In genomic region chr10:61791216-61791615, GRCh38 we compare ENCODE assay signal across 23 cellular contexts.
DNase-seq lines count a peak whose midpoint lies in the region; ATAC-seq, FAIRE-seq and TF ChIP-seq lines count a peak whose summit lies in the region.
"Had no signal": no experiment of that assay in that cellular context is flagged by ENCODE, and none has a peak within 500 bp of the region (broad histone marks: within the 10 kb centered on the region; RNA-seq: fewer than 3 reads in every experiment).

No MANE protein-coding gene starts in this region.

- CTCF ChIA-PET in IMR-90 (lab: Yijun Ruan, JAX): interaction anchor here (0.7 kb wide), 1 partner anchor 77 kb away, joined by 3 read pairs; no protein-coding TSS in a partner anchor

- H2AFZ ChIP-seq in IMR-90 (replicated peaks; ENCODE audit: low read length, poor library complexity): peak overlapping the region; percentile 11

- H3K36me3 ChIP-seq in IMR-90 (ENCODE audit: control insufficient read depth, insufficient read depth, low read length): no peaks in the 10 kb centered on the region

- H3K27me3 ChIP-seq in IMR-90 (ENCODE audit: control insufficient read depth, insufficient read depth, low read length): no peaks in the 10 kb centered on the region

- TF ChIP-seq POLR2A in IMR-90 (IDR thresholded peaks at IDR 0.05; ENCODE audit: low read depth, low read length) (no peak), GM12891 (IDR thresholded peaks at IDR 0.05; ENCODE audit: low read depth, low read length) (no peak)

- peaks cover 15% of the 10 kb centered on the region for H3K9me1 ChIP-seq in IMR-90 (ENCODE audit: insufficient read depth, low read length)

- H2BK5ac ChIP-seq in IMR-90 (ENCODE audit: low read depth, low read length, poor library complexity, severe bottlenecking): peak overlapping the region; percentile 46

- H2BK120ac ChIP-seq in IMR-90 (ENCODE audit: low read depth, low read length): peak overlapping the region; percentile 66

- no peak for FAIRE-seq in GM12891 (lab: Jason Lieb, UNC)
- FAIRE-seq: A204.1, GM18507, TTC549 had no signal

- no CpG with 5 or more reads among the region's 2 CpGs for WGBS in IMR-90 (ENCODE audit: extremely low coverage in 2 of 2, insufficient read length in 1 of 2), 2 experiments

- H3K9ac ChIP-seq in IMR-90 (ENCODE audit: low read depth, low read length): no peak overlapping the region

- H3K4me2 ChIP-seq in IMR-90 (ENCODE audit: low read depth, low read length): peak overlapping the region; percentile 41; the same call in 1 of the 2 replicates

- no peak overlapping the region for H2AK9ac ChIP-seq in IMR-90 (replicated peaks; ENCODE audit: low read depth, low read length, poor library complexity)

- no peaks in the 10 kb centered on the region for H4K20me1 ChIP-seq in IMR-90 (ENCODE audit: insufficient read depth, low read length)

- H3K18ac ChIP-seq in IMR-90 (ENCODE audit: low read depth, low read length): peak overlapping the region; percentile 77; the same call in 1 of the 2 replicates

- no peak for TF ChIP-seq CTCF in IMR-90 (conservative IDR thresholded peaks at IDR 0.05; ENCODE audit: low read depth, low read length)
- TF ChIP-seq CTCF in coronary artery (IDR thresholded peaks at IDR 0.05): no peak

- POLR2A ChIA-PET in IMR-90 (lab: Charles Lee; ENCODE audit: unreplicated experiment): interaction anchor here (0.8 kb wide), 1 partner anchor 259 kb away, joined by 3 read pairs; no protein-coding TSS in a partner anchor

- peak overlapping the region; percentile 41; the same call in 2 of the 3 replicates for H2BK15ac ChIP-seq in IMR-90 (ENCODE audit: low read depth, low read length)

- H3K23ac ChIP-seq in IMR-90 (ENCODE audit: low read depth, low read length): peak overlapping the region; percentile 35; the same call in 1 of the 2 replicates

- H3K9me3 ChIP-seq in IMR-90 (ENCODE audit: control insufficient read depth, insufficient read depth, low read length): no peaks in the 10 kb centered on the region

- no peak for TF ChIP-seq RAD21 in IMR-90 (IDR thresholded peaks at IDR 0.05; ENCODE audit: low read length)

- no peak overlapping the region for H3K4me3 ChIP-seq in IMR-90 (ENCODE audit: insufficient read depth, low read depth, low read length)
- peak overlapping the region; percentile 3 for H3K4me3 ChIP-seq in coronary artery

- ATAC-seq in IMR-90 (ENCODE audit: low read depth): peak; percentile 74
- no peak for ATAC-seq in GM18520 (IDR thresholded peaks at IDR 0.05; ENCODE audit: unreplicated experiment)
- no peak for ATAC-seq in GM21367 (IDR thresholded peaks at IDR 0.05; ENCODE audit: unreplicated experiment)

- DNase-seq in AG08395 (ENCODE audit: low spot score) (peak; percentile 26), IMR-90 (peak; percentile 80), coronary artery (ENCODE audit: low spot score) (no peak), mucosa of gallbladder (ENCODE audit: low spot score) (peak; percentile 14), NCI-H1436 treated with DMSO at 0.1 percent for 48 hours (lab: John Stamatoyannopoulos, UW) (no peak), GM12891 (ENCODE audit: insufficient read length, low spot score) (no peak)
- DNase-seq: activated CD4-positive, alpha-beta T cell treated with anti-CD3 and anti-CD28 coated beads, Interleukin-2, amount 10 ng/mL, durations not matched to agents 24 days and 14 days; activated CD8-positive, alpha-beta memory T cell treated with anti-CD3 and anti-CD28 coated beads, Interleukin-2, amount 50 U/mL, for 4 hours; amygdala; CD4-positive, CD25-positive, alpha-beta regulatory T cell; foreskin melanocyte; GOT3; Kasumi-1; kidney glomerular epithelial cell; NCI-H1092 treated with DMSO at 0.1 percent for 48 hours; NCI-H2107; NCI-H526; stimulated activated CD4-positive, alpha-beta T cell treated with anti-CD3 and anti-CD28 coated beads, Interleukin-12 subunit alpha, Interleukin-12 subunit beta, amount 100 ng/mL, for 4 hours had no signal

- H4K91ac ChIP-seq in IMR-90 (ENCODE audit: insufficient read depth, low read depth, low read length): peak overlapping the region; percentile 60

- in situ Hi-C loops in IMR-90 (cut with MboI; ENCODE audit: low sequenced_read_pairs): no loop called here

- peaks cover 23% of the 10 kb centered on the region for H3K4me1 ChIP-seq in IMR-90 (ENCODE audit: control insufficient read depth, insufficient read depth, low read length)

- peak overlapping the region; percentile 36; the same call in 1 of the 2 replicates for H3K56ac ChIP-seq in IMR-90 (ENCODE audit: extremely low read depth, insufficient read depth, low read length)

- peaks cover 0 to 3% of the 10 kb centered on the region in 2 experiments; a peak in 1 of 4 replicates for H3K79me1 ChIP-seq in IMR-90 (ENCODE audit: low read depth in 1 of 2, low read length in 2 of 2)

- H4K8ac ChIP-seq in IMR-90 (ENCODE audit: low read depth in 2 of 2, low read length in 2 of 2): peak overlapping the region in 1 of 2 experiments; percentile 53; a peak in 3 of 4 replicates

- no TSS peak for BruUV-seq in IMR-90 (replicated peaks; lab: Mats Ljungman, UMichigan)

- H3K4ac ChIP-seq in IMR-90 (ENCODE audit: low read depth, low read length): peak overlapping the region; percentile 51

- H2AK5ac ChIP-seq in IMR-90 (ENCODE audit: low read depth, low read length): 0 out of 2 replicates have a peak overlapping the region, but pooled peaks have one; percentile 48

- dilution Hi-C loops in IMR-90 (cut with HindIII; ENCODE audit: low sequenced_read_pairs, unreplicated experiment): no loop called here

- intact Hi-C loops in IMR-90 (cut with micrococcal nuclease): loop anchor here (5.0 kb wide), 1 partner anchor 111 kb away; the partner anchor contains the start of gene ARID5B

- H3K27ac ChIP-seq in IMR-90 (ENCODE audit: insufficient read depth, low read length) (peak overlapping the region; percentile 8; the same call in 1 of the 2 replicates), coronary artery (peak overlapping the region in 1 of 2 donors; percentile 53)

- no peak overlapping the region for H4K5ac ChIP-seq in IMR-90 (ENCODE audit: low read depth, low read length)

- peak overlapping the region; percentile 68 for H2BK20ac ChIP-seq in IMR-90 (ENCODE audit: low read depth, low read length)

- peak overlapping the region; percentile 11; the same call in 1 of the 2 replicates for H3K14ac ChIP-seq in IMR-90 (replicated peaks; ENCODE audit: low read depth, low read length)

TF ChIP-seq in IMR-90, 13 proteins besides CTCF, POLR2A, EP300 and RAD21:
- no peak for TF ChIP-seq BHLHE40 (IDR thresholded peaks at IDR 0.05; ENCODE audit: low read depth, low read length)
- TF ChIP-seq, protein P1, sequence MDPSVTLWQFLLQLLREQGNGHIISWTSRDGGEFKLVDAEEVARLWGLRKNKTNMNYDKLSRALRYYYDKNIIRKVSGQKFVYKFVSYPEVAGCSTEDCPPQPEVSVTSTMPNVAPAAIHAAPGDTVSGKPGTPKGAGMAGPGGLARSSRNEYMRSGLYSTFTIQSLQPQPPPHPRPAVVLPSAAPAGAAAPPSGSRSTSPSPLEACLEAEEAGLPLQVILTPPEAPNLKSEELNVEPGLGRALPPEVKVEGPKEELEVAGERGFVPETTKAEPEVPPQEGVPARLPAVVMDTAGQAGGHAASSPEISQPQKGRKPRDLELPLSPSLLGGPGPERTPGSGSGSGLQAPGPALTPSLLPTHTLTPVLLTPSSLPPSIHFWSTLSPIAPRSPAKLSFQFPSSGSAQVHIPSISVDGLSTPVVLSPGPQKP (IDR thresholded peaks at IDR 0.05; ENCODE audit: borderline replicate concordance, low read depth, low read length): no peak
- TF ChIP-seq NFE2L2 (IDR thresholded peaks at IDR 0.05; ENCODE audit: low read depth, low read length): no peak
- no peak for TF ChIP-seq FOS (IDR thresholded peaks at IDR 0.05; ENCODE audit: low read depth, low read length)
- TF ChIP-seq SMC3 (IDR thresholded peaks at IDR 0.05; ENCODE audit: low read depth, low read length): no peak
- TF ChIP-seq, protein P2, sequence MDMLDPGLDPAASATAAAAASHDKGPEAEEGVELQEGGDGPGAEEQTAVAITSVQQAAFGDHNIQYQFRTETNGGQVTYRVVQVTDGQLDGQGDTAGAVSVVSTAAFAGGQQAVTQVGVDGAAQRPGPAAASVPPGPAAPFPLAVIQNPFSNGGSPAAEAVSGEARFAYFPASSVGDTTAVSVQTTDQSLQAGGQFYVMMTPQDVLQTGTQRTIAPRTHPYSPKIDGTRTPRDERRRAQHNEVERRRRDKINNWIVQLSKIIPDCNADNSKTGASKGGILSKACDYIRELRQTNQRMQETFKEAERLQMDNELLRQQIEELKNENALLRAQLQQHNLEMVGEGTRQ (IDR thresholded peaks at IDR 0.05; ENCODE audit: low read depth, low read length): peak; percentile 52; the same call in 1 of the 2 replicates
TF ChIP-seq in IMR-90: peak in this region for 1.

TF ChIP-seq in GM12891, 5 proteins besides CTCF, POLR2A, EP300 and RAD21:
- TF ChIP-seq POU2F2 (IDR thresholded peaks at IDR 0.05; ENCODE audit: low read depth, low read length) (no peak), TAF1 (IDR thresholded peaks at IDR 0.05; ENCODE audit: low read depth, low read length) (no peak), PAX5 (IDR thresholded peaks at IDR 0.05; ENCODE audit: insufficient read depth, low read length, severe bottlenecking) (no peak), SPI1 (IDR thresholded peaks at IDR 0.05; ENCODE audit: low read depth, low read length) (no peak), POLR2AphosphoS5 (IDR thresholded peaks at IDR 0.05; ENCODE audit: low read depth, low read length) (no peak)

Comparison
In these comparisons a context has a peak if more than half of its experiments do, and no peak if none do; other contexts are left out.
1. DNase-seq: peak in AG08395 (single experiment), IMR-90 (single experiment) and mucosa of gallbladder (single experiment); none in coronary artery (single experiment), NCI-H1436 treated with DMSO at 0.1 percent for 48 hours (single experiment) and GM12891 (single experiment).